18 cellular contexts compared by ENCODE assay signal in genomic region chr7:141128506-141128905, GRCh38. TPM values are rescaled to one million over a fixed set of nuclear protein-coding genes. Genes with fewer than 3 reads are reported as not detected.
"Had no signal": no experiment of that assay in that cellular context is flagged by ENCODE, and none has a peak within 500 bp of the region (broad histone marks: within the 10 kb centered on the region; RNA-seq: fewer than 3 reads in every experiment).

No MANE protein-coding gene starts in this region.

- H3K9me3 ChIP-seq: colonic mucosa, thyroid gland, upper lobe of right lung had no signal

- H3K4me3 ChIP-seq: colonic mucosa, dorsolateral prefrontal cortex, lung, neural progenitor cell, thyroid gland, upper lobe of right lung had no signal

- ATAC-seq: effector memory CD8-positive, alpha-beta T cell; left lobe of liver; naive thymus-derived CD4-positive, alpha-beta T cell; stimulated activated naive CD8-positive, alpha-beta T cell treated with anti-CD3 and anti-CD28 coated beads, Interleukin-15, Interleukin-2, amounts not matched to agents 100 U/mL and 50 U/mL, for 24 hours; upper lobe of right lung had no signal

- H3K4me1 ChIP-seq: colonic mucosa, neural progenitor cell, thyroid gland, upper lobe of right lung had no signal

- H3K27me3 ChIP-seq: colonic mucosa, dorsolateral prefrontal cortex, neural progenitor cell, thyroid gland, upper lobe of right lung had no signal

- H3K4me2 ChIP-seq: neural progenitor cell had no signal

- FAIRE-seq: bronchial epithelial cell, kidney had no signal

- H3K27ac ChIP-seq: colonic mucosa, neural progenitor cell, thyroid gland, upper lobe of right lung had no signal

- H2AFZ ChIP-seq: neural progenitor cell had no signal

- H3K9ac ChIP-seq: neural progenitor cell had no signal

- H3K36me3 ChIP-seq: colonic mucosa, neural progenitor cell, thyroid gland, upper lobe of right lung had no signal

- DNase-seq: activated CD4-positive, alpha-beta memory T cell treated with anti-CD3 and anti-CD28 coated beads for 36 hours; activated CD4-positive, alpha-beta T cell treated with anti-CD3 and anti-CD28 coated beads for 48 hours; activated naive CD4-positive, alpha-beta T cell treated with Interleukin-2 at 50 U/mL for 16 hours; activated T-cell treated with anti-CD3 and anti-CD28 coated beads, Interleukin-2, amount 50 U/mL, for 48 hours; colonic mucosa; effector memory CD8-positive, alpha-beta T cell; kidney; naive thymus-derived CD4-positive, alpha-beta T cell; stimulated activated CD4-positive, alpha-beta T cell treated with anti-CD3 and anti-CD28 coated beads, Interleukin-12 subunit alpha, Interleukin-12 subunit beta, amount 100 ng/mL, for 4 hours; stimulated activated CD4-positive, alpha-beta T cell treated with anti-CD3 and anti-CD28 coated beads, Interleukin-4, amount 100 ng/mL, for 4 hours; stimulated activated naive CD8-positive, alpha-beta T cell treated with anti-CD3 and anti-CD28 coated beads, Interleukin-15, Interleukin-2, amounts not matched to agents 100 U/mL and 50 U/mL, for 24 hours; thyroid gland; upper lobe of right lung had no signal

RNA-seq across cellular contexts. Expression of gene TMEM178B, which starts 54.6 kb away (rescaled TPM):
- total RNA-seq: left lobe of liver had no signal
- polyA plus RNA-seq: naive thymus-derived CD4-positive, alpha-beta T cell had no signal
